ENCODE assay signal across 8 cellular contexts in genomic region chr13:97459215-97459772, GRCh38. TPM values are rescaled to one million over a fixed set of nuclear protein-coding genes. Genes with fewer than 3 reads are reported as not detected.
DNase-seq lines count a peak whose midpoint lies in the region; ATAC-seq and TF ChIP-seq lines count a peak whose summit lies in the region.

No MANE protein-coding gene starts in this region.

- peaks cover 11 to 12% of the 10 kb centered on the region in 2 donors for H3K9me3 Mint-ChIP-seq in stimulated activated naive CD8-positive, alpha-beta T cell treated with anti-CD3 and anti-CD28 coated beads, Interleukin-15, amount 100 ng/mL, for 72 hours

- H3K9me3 ChIP-seq in left ventricle myocardium inferior (replicated peaks), result peaks cover 13% of the 10 kb centered on the region
- H3K9me3 ChIP-seq in right atrium auricular region, result peaks cover 0 to 8% of the 10 kb centered on the region in 2 donors
- H3K9me3 ChIP-seq in OCI-LY3 (ENCODE audit: insufficient read depth, low read length), result 0 out of 2 replicates have a peak, but pooled peaks cover 4% of the 10 kb centered on the region
- no peaks in the 10 kb centered on the region for H3K9me3 ChIP-seq in Peyer's patch
- H3K9me3 ChIP-seq in thyroid gland, result no peaks in the 10 kb centered on the region

- H3K27me3 ChIP-seq in left ventricle myocardium inferior (ENCODE audit: low read depth) (no peaks in the 10 kb centered on the region), right atrium auricular region (no peaks in the 10 kb centered on the region), OCI-LY3 (ENCODE audit: low read depth, low read length) (no peaks in the 10 kb centered on the region), Peyer's patch (no peaks in the 10 kb centered on the region), thyroid gland (no peaks in the 10 kb centered on the region)

- H3K79me2 ChIP-seq in OCI-LY3 (ENCODE audit: low read length), result peaks cover 39% of the 10 kb centered on the region

- H3K4me1 ChIP-seq in left ventricle myocardium inferior (peaks cover 43% of the 10 kb centered on the region), right atrium auricular region (peaks cover 0 to 32% of the 10 kb centered on the region in 2 donors), OCI-LY3 (ENCODE audit: low read length) (peaks cover 31% of the 10 kb centered on the region), Peyer's patch (peaks cover 0 to 4% (median 0%) of the 10 kb centered on the region in 4 donors), thyroid gland (peaks cover 0 to 7% of the 10 kb centered on the region in 2 donors)

- no peaks in the 10 kb centered on the region for H4K20me1 ChIP-seq in OCI-LY3 (ENCODE audit: insufficient read depth, low read length)

- no peak for TF ChIP-seq POLR2A in Peyer's patch (IDR thresholded peaks at IDR 0.05)
- no peak for TF ChIP-seq POLR2A in thyroid gland (IDR thresholded peaks at IDR 0.05)

- intact Hi-C loops in left ventricle myocardium inferior (cut with micrococcal nuclease) (no loop called here), thyroid gland (cut with DNase I) (no loop called here)

- WGBS in thyroid gland, 2 donors, result 78 to 92% methylated on average over 4 of the region's 4 CpGs

- peaks cover 49% of the 10 kb centered on the region for H3K4me1 Mint-ChIP-seq in stimulated activated naive CD8-positive, alpha-beta T cell treated with anti-CD3 and anti-CD28 coated beads, Interleukin-15, amount 100 ng/mL, for 72 hours

- no peaks in the 10 kb centered on the region for H3K27me3 Mint-ChIP-seq in stimulated activated naive CD8-positive, alpha-beta T cell treated with anti-CD3 and anti-CD28 coated beads, Interleukin-15, amount 100 ng/mL, for 72 hours

- TF ChIP-seq CTCF in left ventricle myocardium inferior (IDR thresholded peaks at IDR 0.05; ENCODE audit: borderline replicate concordance) (no peak), right atrium auricular region (IDR thresholded peaks at IDR 0.05) (no peak), OCI-LY3 (IDR thresholded peaks at IDR 0.05; ENCODE audit: low read depth, low read length) (no peak), Peyer's patch (IDR thresholded peaks at IDR 0.05) (no peak), thyroid gland (IDR thresholded peaks at IDR 0.05) (no peak)

- ATAC-seq in GM21786 (IDR thresholded peaks at IDR 0.05; ENCODE audit: unreplicated experiment), result peak; percentile 36
- ATAC-seq in stimulated activated naive CD8-positive, alpha-beta T cell treated with anti-CD3 and anti-CD28 coated beads, Interleukin-15, amount 100 ng/mL, for 72 hours, result peak; percentile 69

- no peak overlapping the region for H3K4me3 ChIP-seq in left ventricle myocardium inferior
- H3K4me3 ChIP-seq in right atrium auricular region, result no peak overlapping the region
- peak overlapping the region; percentile 56 for H3K4me3 ChIP-seq in OCI-LY3 (ENCODE audit: low read length)
- no peak overlapping the region for H3K4me3 ChIP-seq in Peyer's patch
- H3K4me3 ChIP-seq in thyroid gland (replicated peaks in 1 of 3), result no peak overlapping the region

- H3K36me3 ChIP-seq in left ventricle myocardium inferior (peaks cover 4% of the 10 kb centered on the region), right atrium auricular region (peaks cover 3% of the 10 kb centered on the region), OCI-LY3 (replicated peaks; ENCODE audit: low read depth, low read length) (peaks cover 11% of the 10 kb centered on the region), Peyer's patch (peaks cover 0 to 5% (median 0%) of the 10 kb centered on the region in 3 donors), thyroid gland (no peaks in the 10 kb centered on the region)

- DNase-seq in left ventricle myocardium inferior (no peak), right atrium auricular region (ENCODE audit: low spot score) (no peak), Peyer's patch (no peak), thyroid gland (no peak), germinal center (ENCODE audit: low spot score) (no peak)
- no peak for DNase-seq in stimulated activated naive CD8-positive, alpha-beta T cell treated with anti-CD3 and anti-CD28 coated beads, Interleukin-15, amount 100 ng/mL, for 72 hours

- peak overlapping the region; percentile 88 for H3K4me2 ChIP-seq in OCI-LY3 (ENCODE audit: low read length)

- no peak overlapping the region for H2AFZ ChIP-seq in OCI-LY3 (ENCODE audit: low read depth, low read length)

- peak overlapping the region; percentile 74 to 76 for H3K27ac Mint-ChIP-seq in stimulated activated naive CD8-positive, alpha-beta T cell treated with anti-CD3 and anti-CD28 coated beads, Interleukin-15, amount 100 ng/mL, for 72 hours

- peak overlapping the region; percentile 37 for H3K27ac ChIP-seq in left ventricle myocardium inferior (replicated peaks)
- no peak overlapping the region for H3K27ac ChIP-seq in right atrium auricular region
- peak overlapping the region; percentile 86 for H3K27ac ChIP-seq in OCI-LY3 (ENCODE audit: low read length)
- no peak overlapping the region for H3K27ac ChIP-seq in Peyer's patch
- no peak overlapping the region for H3K27ac ChIP-seq in thyroid gland

- peak overlapping the region; percentile 24 to 54 for H3K4me3 Mint-ChIP-seq in stimulated activated naive CD8-positive, alpha-beta T cell treated with anti-CD3 and anti-CD28 coated beads, Interleukin-15, amount 100 ng/mL, for 72 hours

- peak overlapping the region; percentile 26; the same call in 1 of the 2 replicates for H3K9ac ChIP-seq in OCI-LY3 (ENCODE audit: low read length)

RNA-seq across cellular contexts. Expression of gene RAP2A, which starts 25.3 kb away (rescaled TPM):
- total RNA-seq in left ventricle myocardium inferior, result 15.1 TPM
- 10 to 100 TPM; 13.3 to 13.6 TPM for total RNA-seq in right atrium auricular region
- 10 to 100 TPM in 3 of 4 donors, 1 to 10 TPM in 1; 8.7 to 19.8 (median 16.4) TPM for total RNA-seq in Peyer's patch
- total RNA-seq in thyroid gland, result 10 to 100 TPM; 15.8 to 26.9 (median 18.2) TPM

Comparison
In these comparisons a context has a peak if more than half of its experiments do, and no peak if none do; other contexts are left out.
1. H3K27ac ChIP-seq: peak in left ventricle myocardium inferior (single experiment) and OCI-LY3 (single experiment); none in right atrium auricular region (0 of 2), Peyer's patch (0 of 4) and thyroid gland (0 of 3).